ENCODE assay signal across 27 cellular contexts in genomic region chr22:33722817-33723216, GRCh38.
"Had no signal": no experiment of that assay in that cellular context is flagged by ENCODE, and none has a peak within 500 bp of the region (broad histone marks: within the 10 kb centered on the region; RNA-seq: fewer than 3 reads in every experiment).

No MANE protein-coding gene starts in this region.

- H3K9me3 ChIP-seq: ascending aorta, MG63, Peyer's patch, SJSA1 had no signal

- H3K4me3 Mint-ChIP-seq: activated CD8-positive, alpha-beta T cell treated with anti-CD3 and anti-CD28 coated beads, Interleukin-2, amount 10 ng/mL, durations not matched to agents 7 days and 5 days; activated naive CD4-positive, alpha-beta T cell treated with anti-CD3 and anti-CD28 coated beads, Interleukin-2, amount 50 U/mL, for 24 hours; T-helper 2 cell treated with Interferon-gamma antibody and Interleukin-4, amounts not matched to agents 5 μg/mL and 100 μg/mL, for 36 hours; WTC11 had no signal

- H3K4me1 Mint-ChIP-seq: activated naive CD4-positive, alpha-beta T cell treated with anti-CD3 and anti-CD28 coated beads, Interleukin-2, amount 50 U/mL, for 24 hours had no signal

- H3K4me3 ChIP-seq: ascending aorta, MG63, Peyer's patch, SJSA1 had no signal

- H3K27ac Mint-ChIP-seq: activated CD8-positive, alpha-beta T cell treated with anti-CD3 and anti-CD28 coated beads, Interleukin-2, amount 10 ng/mL, durations not matched to agents 7 days and 5 days; activated naive CD4-positive, alpha-beta T cell treated with anti-CD3 and anti-CD28 coated beads, Interleukin-2, amount 50 U/mL, for 24 hours; T-helper 2 cell treated with Interferon-gamma antibody and Interleukin-4, amounts not matched to agents 5 μg/mL and 100 μg/mL, for 36 hours; WTC11 had no signal

- H3K36me3 ChIP-seq: ascending aorta, brain microvascular endothelial cell, MG63, Peyer's patch, SJSA1 had no signal

- DNase-seq: activated CD4-positive, alpha-beta T cell treated with anti-CD3 and anti-CD28 coated beads for 48 hours; activated CD4-positive, alpha-beta T cell treated with anti-CD3 and anti-CD28 coated beads, Interleukin-2, amount 50 U/mL, for 4 hours; activated CD4-positive, CD25-positive, alpha-beta regulatory T cell treated with anti-CD3 and anti-CD28 coated beads, Interleukin-2, amount 50 U/mL, for 72 hours; activated CD8-positive, alpha-beta memory T cell treated with anti-CD3 and anti-CD28 coated beads, Interleukin-2, amount 50 U/mL, for 48 hours; activated CD8-positive, alpha-beta T cell treated with anti-CD3 and anti-CD28 coated beads, Interleukin-2, amount 10 ng/mL, durations not matched to agents 7 days and 5 days; activated naive CD4-positive, alpha-beta T cell; activated T-cell treated with anti-CD3 and anti-CD28 coated beads, Interleukin-2, amount 50 U/mL, for 1 hour; brain microvascular endothelial cell; MG63; MV-4-11; NCI-H1092 treated with DMSO at 0.1 percent for 48 hours; NCI-H1417 treated with DMSO at 0.1 percent for 48 hours; NCI-H1694; NCI-H2029 treated with DMSO at 0.1 percent for 48 hours; NCI-H510A treated with DMSO at 0.1 percent for 48 hours; NCI-H69; NK-92 treated with Interleukin-12 subunit alpha and Interleukin-12 subunit beta, amount 100 ng/mL, for 24 hours; OCI-M1; Peyer's patch; Right ventricle myocardium superior; SW 1271 had no signal

- H3K27me3 ChIP-seq: ascending aorta, brain microvascular endothelial cell, MG63, Peyer's patch, SJSA1 had no signal

- H3K36me3 Mint-ChIP-seq: activated naive CD4-positive, alpha-beta T cell treated with anti-CD3 and anti-CD28 coated beads, Interleukin-2, amount 50 U/mL, for 24 hours had no signal

- H3K4me1 ChIP-seq: Peyer's patch had no signal

- H3K27me3 Mint-ChIP-seq: activated naive CD4-positive, alpha-beta T cell treated with anti-CD3 and anti-CD28 coated beads, Interleukin-2, amount 50 U/mL, for 24 hours had no signal

- H3K27ac ChIP-seq: ascending aorta, brain microvascular endothelial cell, Peyer's patch, RWPE1, SJSA1 had no signal
